In genomic region chr11:103940542-103940941, GRCh38 we compare ENCODE assay signal across 29 cellular contexts.
DNase-seq lines count a peak whose midpoint lies in the region; ATAC-seq and TF ChIP-seq lines count a peak whose summit lies in the region.
"Had no signal": no experiment of that assay in that cellular context is flagged by ENCODE, and none has a peak within 500 bp of the region (broad histone marks: within the 10 kb centered on the region; RNA-seq: fewer than 3 reads in every experiment).

No MANE protein-coding gene starts in this region.

- TF ChIP-seq CTCF in MM.1S (IDR thresholded peaks at IDR 0.05; ENCODE audit: low read length): no peak

- H3K4me3 ChIP-seq in MM.1S (ENCODE audit: low read length): no peak overlapping the region
- H3K4me3 ChIP-seq: left ventricle myocardium inferior, SJSA1, uterus had no signal

- no peaks in the 10 kb centered on the region for H3K27me3 ChIP-seq in MM.1S (replicated peaks; ENCODE audit: insufficient read depth, low read length)
- H3K27me3 ChIP-seq: SJSA1, uterus had no signal

- peak; percentile 10 for DNase-seq in NCI-H510A treated with DMSO at 0.1 percent for 48 hours (lab: John Stamatoyannopoulos, UW)
- DNase-seq in NCI-H510A (lab: John Stamatoyannopoulos, UW): no peak
- no peak for DNase-seq in MM.1S
- peak; percentile 17 for DNase-seq in astrocyte of the hippocampus (ENCODE audit: low read depth, low spot score)
- DNase-seq in renal cortical epithelial cell (ENCODE audit: low read depth): peak; percentile 81
- DNase-seq in stimulated activated CD4-positive, alpha-beta T cell treated with anti-CD3 and anti-CD28 coated beads, Interleukin-4, amount 100 ng/mL, for 24 hours: no peak
- DNase-seq in effector CD8-positive, alpha-beta T cell (lab: John Stamatoyannopoulos, UW): no peak
- DNase-seq: 8988T; activated CD4-positive, CD25-positive, alpha-beta regulatory T cell treated with anti-CD3 and anti-CD28 coated beads, Interleukin-2, amount 50 U/mL, for 72 hours; activated effector memory CD4-positive, alpha-beta T cell treated with anti-CD3 and anti-CD28 coated beads, Interleukin-2, amount 50 U/mL, for 16 hours; activated naive CD8-positive, alpha-beta T cell treated with anti-CD3 and anti-CD28 coated beads for 36 hours; activated T-cell treated with anti-CD3 and anti-CD28 coated beads for 4 hours; CD8-positive, alpha-beta T cell; cerebellar nuclear complex; DMS 273 treated with DMSO at 0.1 percent for 48 hours; H9; hypothalamus; immature natural killer cell; KG1; left ventricle myocardium inferior; midbrain; MV-4-11; natural killer cell; NCI-H1436 treated with DMSO at 0.1 percent for 48 hours; NCI-H524 treated with DMSO at 0.1 percent for 48 hours; occipital lobe; uterus had no signal

- peak overlapping the region; percentile 36; the same call in 1 of the 2 replicates for H3K4me2 ChIP-seq in MM.1S (ENCODE audit: low read depth, low read length)

- H3K79me2 ChIP-seq in MM.1S (ENCODE audit: low read length): no peaks in the 10 kb centered on the region

- H3K9me2 ChIP-seq in MM.1S (replicated peaks; ENCODE audit: insufficient read depth, low read length): no peaks in the 10 kb centered on the region

- no peaks in the 10 kb centered on the region for H3K9me3 ChIP-seq in MM.1S (replicated peaks; ENCODE audit: insufficient read depth, low read length)
- H3K9me3 ChIP-seq: left ventricle myocardium inferior, SJSA1, uterus had no signal

- no peak overlapping the region for H2AFZ ChIP-seq in MM.1S (ENCODE audit: low read length)

- H3F3A ChIP-seq in MM.1S (ENCODE audit: insufficient read depth, low read length): no peaks in the 10 kb centered on the region

- H3K36me3 ChIP-seq in MM.1S (replicated peaks; ENCODE audit: insufficient read depth, low read length): no peaks in the 10 kb centered on the region
- H3K36me3 ChIP-seq: SJSA1, uterus had no signal

- H3K9ac ChIP-seq in MM.1S (ENCODE audit: low read length): no peak overlapping the region

- no peaks in the 10 kb centered on the region for H4K20me1 ChIP-seq in MM.1S (ENCODE audit: insufficient read depth, low read length)

- no peak for ATAC-seq in HG03457 (IDR thresholded peaks at IDR 0.05; ENCODE audit: unreplicated experiment)
- ATAC-seq: CD8-positive, alpha-beta T cell; natural killer cell had no signal

- peak overlapping the region; percentile 9; the same call in 1 of the 2 replicates for H3K27ac ChIP-seq in MM.1S (ENCODE audit: low read length)
- H3K27ac ChIP-seq: left ventricle myocardium inferior, SJSA1, uterus had no signal

- H3K4me1 ChIP-seq in MM.1S (ENCODE audit: low read length): peaks cover 14% of the 10 kb centered on the region
- H3K4me1 ChIP-seq: left ventricle myocardium inferior, SJSA1, uterus had no signal

Comparison
In these comparisons a context has a peak if more than half of its experiments do, and no peak if none do; other contexts are left out.
1. DNase-seq: peak in NCI-H510A treated with DMSO at 0.1 percent for 48 hours (single experiment), astrocyte of the hippocampus (single experiment) and renal cortical epithelial cell (single experiment); none in NCI-H510A (single experiment), MM.1S (single experiment), stimulated activated CD4-positive, alpha-beta T cell treated with anti-CD3 and anti-CD28 coated beads, Interleukin-4, amount 100 ng/mL, for 24 hours (single experiment) and effector CD8-positive, alpha-beta T cell (single experiment).